ENCODE assay signal across 20 cellular contexts in genomic region chr2:236241181-236242056, GRCh38. TPM values are rescaled to one million over a fixed set of nuclear protein-coding genes. Genes with fewer than 3 reads are reported as not detected.
"Had no signal": no experiment of that assay in that cellular context is flagged by ENCODE, and none has a peak within 500 bp of the region (broad histone marks: within the 10 kb centered on the region; RNA-seq: fewer than 3 reads in every experiment).

No MANE protein-coding gene starts in this region.

- H3K36me3 ChIP-seq: adrenal gland, esophagus squamous epithelium, pancreas, transverse colon had no signal

- H3K4me3 ChIP-seq: adrenal gland, esophagus squamous epithelium, pancreas, smooth muscle cell, transverse colon had no signal

- H3K27ac ChIP-seq: adrenal gland, esophagus squamous epithelium, foreskin keratinocyte, transverse colon had no signal

- H3K4me1 ChIP-seq: adrenal gland, foreskin keratinocyte, pancreas had no signal

- H3K9me2 ChIP-seq: SK-N-SH had no signal

- DNase-seq: activated CD4-positive, alpha-beta T cell treated with anti-CD3 and anti-CD28 coated beads for 48 hours; activated naive CD4-positive, alpha-beta T cell treated with anti-CD3 and anti-CD28 coated beads, Interleukin-2, amount 50 U/mL, for 16 hours; activated T-cell treated with anti-CD3 and anti-CD28 coated beads for 4 hours; adrenal gland; cerebellar nuclear complex; dermis blood vessel endothelial cell; esophagus squamous epithelium; foreskin keratinocyte; pancreas; SK-N-SH; transverse colon had no signal

- ATAC-seq: foreskin keratinocyte; stimulated activated memory B cell treated with anti-CD40 and anti-IgM and Interleukin-4, amounts not matched to agents 10 μg/mL and 1 μg/mL and 100 μg/mL, for 72 hours had no signal

- H3K9ac ChIP-seq: SK-N-SH had no signal

- H3K4me2 ChIP-seq: SK-N-SH, smooth muscle cell had no signal

- H3K9me3 ChIP-seq: adrenal gland, esophagus squamous epithelium, pancreas, SK-N-SH, transverse colon had no signal

RNA-seq across cellular contexts. Expression of gene ASB18, which starts 22.8 kb away (rescaled TPM):
- total RNA-seq: activated CD8-positive, alpha-beta memory T cell treated with anti-CD3 and anti-CD28 coated beads for 36 hours; adrenal gland; dermis blood vessel endothelial cell; esophagus squamous epithelium; foreskin keratinocyte; liver; pancreas; renal cortical epithelial cell; smooth muscle cell; T-helper 1 cell treated with Interleukin-12 subunit alpha and Interleukin-12 subunit beta and Interleukin-4 antibody, amounts not matched to agents 30 ng/mL and 1 ng/mL, for 36 hours; transverse colon; WTC11 had no signal
- polyA plus RNA-seq: adrenal gland, foreskin keratinocyte, keratinocyte, liver, neural cell, pancreas, SK-N-SH had no signal
